In genomic region chr9:115328228-115328627, GRCh38 we compare ENCODE assay signal across 12 cellular contexts.
DNase-seq lines count a peak whose midpoint lies in the region; ATAC-seq and TF ChIP-seq lines count a peak whose summit lies in the region.
"Had no signal": no experiment of that assay in that cellular context is flagged by ENCODE, and none has a peak within 500 bp of the region (broad histone marks: within the 10 kb centered on the region; RNA-seq: fewer than 3 reads in every experiment).

No MANE protein-coding gene starts in this region.

- 29 to 80% methylated on average over 1 to 2 of the region's 2 CpGs for WGBS in gastroesophageal sphincter (ENCODE audit: low coverage in 1 of 2), 2 donors

- H3K27me3 ChIP-seq in BJ (ENCODE audit: control insufficient read depth, insufficient read depth, low read length): no peaks in the 10 kb centered on the region
- no peaks in the 10 kb centered on the region for H3K27me3 ChIP-seq in gastroesophageal sphincter

- ATAC-seq in gastroesophageal sphincter: peak; percentile 60
- ATAC-seq in GM18868 (IDR thresholded peaks at IDR 0.05; ENCODE audit: unreplicated experiment): no peak

- TF ChIP-seq EP300 in gastroesophageal sphincter (IDR thresholded peaks at IDR 0.05): no peak

- POLR2A ChIA-PET in BJ (lab: Charles Lee): no interaction called here

- intact Hi-C loops in posterior vena cava (cut with DNase I): no loop called here

- no peak for TF ChIP-seq CTCF in BJ (IDR thresholded peaks at IDR 0.05; ENCODE audit: insufficient read depth, low read depth, low read length)
- no peak for TF ChIP-seq CTCF in VCaP (conservative IDR thresholded peaks at IDR 0.05)
- TF ChIP-seq CTCF in gastroesophageal sphincter (IDR thresholded peaks at IDR 0.05): no peak

- H3K4me1 ChIP-seq in gastroesophageal sphincter: peaks cover 7 to 19% (median 8%) of the 10 kb centered on the region in 3 donors

- CTCF ChIA-PET in BJ (lab: Yijun Ruan, JAX): interaction anchor here (0.6 to 0.9 kb wide), 4 partner anchors 10 to 274 kb away, joined by 3 to 6 read pairs (median 3); no protein-coding TSS in a partner anchor

- no peaks in the 10 kb centered on the region for H3K36me3 ChIP-seq in BJ (ENCODE audit: control insufficient read depth, insufficient read depth, low read length)
- H3K36me3 ChIP-seq in gastroesophageal sphincter: no peaks in the 10 kb centered on the region

- no peak for TF ChIP-seq POLR2A in gastroesophageal sphincter (IDR thresholded peaks at IDR 0.05)
- TF ChIP-seq POLR2A in erythroblast (IDR thresholded peaks at IDR 0.05; ENCODE audit: low read length): no peak

- peak; percentile 54 for DNase-seq in BJ (ENCODE audit: low read depth)
- DNase-seq in posterior vena cava (ENCODE audit: low spot score): peak; percentile 79
- DNase-seq in erythroblast (lab: John Stamatoyannopoulos, UW): no peak
- no peak for DNase-seq in NCI-H1930 (lab: John Stamatoyannopoulos, UW)
- no peak for DNase-seq in cerebellar nuclear complex (lab: John Stamatoyannopoulos, UW)
- DNase-seq: activated naive CD8-positive, alpha-beta T cell treated with anti-CD3 and anti-CD28 coated beads, Interleukin-2, amount 10 ng/mL, durations not matched to agents 7 days and 5 days; GDM1; PC-9; stimulated activated CD4-positive, alpha-beta T cell treated with anti-CD3 and anti-CD28 coated beads, Interleukin-12 subunit alpha, Interleukin-12 subunit beta, amount 100 ng/mL, for 4 hours had no signal

- H3K27ac ChIP-seq in VCaP: peak overlapping the region; percentile 19; the same call in 1 of the 2 replicates
- peak overlapping the region in 1 of 4 donors; percentile 4 for H3K27ac ChIP-seq in gastroesophageal sphincter
- H3K27ac ChIP-seq: PC-9 had no signal

- H3K4me3 ChIP-seq in BJ (ENCODE audit: low read depth, low read length) (no peak overlapping the region), gastroesophageal sphincter (no peak overlapping the region)
- H3K4me3 ChIP-seq: PC-9 had no signal

- H3K9me3 ChIP-seq in gastroesophageal sphincter: no peaks in the 10 kb centered on the region

Comparison
In these comparisons a context has a peak if more than half of its experiments do, and no peak if none do; other contexts are left out.
1. DNase-seq: peak in BJ (single experiment) and posterior vena cava (single experiment); none in erythroblast (0 of 2), NCI-H1930 (0 of 2) and cerebellar nuclear complex (0 of 2).